ENCODE assay signal across 2 cellular contexts in genomic region chr20:44392776-44393607, GRCh38.
TF ChIP-seq lines count a peak whose summit lies in the region.

No MANE protein-coding gene starts in this region.

TF ChIP-seq in K562, 482 proteins besides CTCF, POLR2A, EP300 and RAD21:
- TF ChIP-seq ZNF277 (CRISPR knock-in tag; IDR thresholded peaks at IDR 0.05; ENCODE audit: borderline replicate concordance) (no peak), JUNB (CRISPR knock-in tag; conservative IDR thresholded peaks at IDR 0.05) (no peak), HDAC1 (IDR thresholded peaks at IDR 0.05) (no peak), HMBOX1 (IDR thresholded peaks at IDR 0.05) (no peak), ZBTB43 (CRISPR knock-in tag; IDR thresholded peaks at IDR 0.05) (no peak), ZNF75A (CRISPR knock-in tag; IDR thresholded peaks at IDR 0.05) (no peak)

TF ChIP-seq in HepG2, 621 proteins besides CTCF, POLR2A, EP300 and RAD21 (continues in another document):
- peak; percentile 84 for TF ChIP-seq BORCS8-MEF2B (CRISPR knock-in tag; IDR thresholded peaks at IDR 0.05)
- no peak for TF ChIP-seq NFYC (CRISPR knock-in tag; IDR thresholded peaks at IDR 0.05)
- TF ChIP-seq HNRNPL (IDR thresholded peaks at IDR 0.05; ENCODE audit: low read depth, low read length): 0 out of 2 replicates have a peak, but pooled peaks have one; percentile 55
- no peak for TF ChIP-seq PAWR (CRISPR knock-in tag; IDR thresholded peaks at IDR 0.05; ENCODE audit: borderline replicate concordance)
- TF ChIP-seq ZNF354B (CRISPR knock-in tag; IDR thresholded peaks at IDR 0.05): peak; percentile 90; the same call in 1 of the 2 replicates
- TF ChIP-seq, protein P1, sequence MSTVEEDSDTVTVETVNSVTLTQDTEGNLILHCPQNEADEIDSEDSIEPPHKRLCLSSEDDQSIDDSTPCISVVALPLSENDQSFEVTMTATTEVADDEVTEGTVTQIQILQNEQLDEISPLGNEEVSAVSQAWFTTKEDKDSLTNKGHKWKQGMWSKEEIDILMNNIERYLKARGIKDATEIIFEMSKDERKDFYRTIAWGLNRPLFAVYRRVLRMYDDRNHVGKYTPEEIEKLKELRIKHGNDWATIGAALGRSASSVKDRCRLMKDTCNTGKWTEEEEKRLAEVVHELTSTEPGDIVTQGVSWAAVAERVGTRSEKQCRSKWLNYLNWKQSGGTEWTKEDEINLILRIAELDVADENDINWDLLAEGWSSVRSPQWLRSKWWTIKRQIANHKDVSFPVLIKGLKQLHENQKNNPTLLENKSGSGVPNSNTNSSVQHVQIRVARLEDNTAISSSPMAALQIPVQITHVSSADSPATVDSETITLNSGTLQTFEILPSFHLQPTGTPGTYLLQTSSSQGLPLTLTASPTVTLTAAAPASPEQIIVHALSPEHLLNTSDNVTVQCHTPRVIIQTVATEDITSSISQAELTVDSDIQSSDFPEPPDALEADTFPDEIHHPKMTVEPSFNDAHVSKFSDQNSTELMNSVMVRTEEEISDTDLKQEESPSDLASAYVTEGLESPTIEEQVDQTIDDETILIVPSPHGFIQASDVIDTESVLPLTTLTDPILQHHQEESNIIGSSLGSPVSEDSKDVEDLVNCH (CRISPR knock-in tag; IDR thresholded peaks at IDR 0.05): no peak
- peak; percentile 85; the same call in 1 of the 2 replicates for TF ChIP-seq FOXJ3 (CRISPR knock-in tag; IDR thresholded peaks at IDR 0.05; ENCODE audit: borderline replicate concordance)
- 0 out of 2 replicates have a peak, but pooled peaks have one; percentile 53 for TF ChIP-seq ZSCAN5A (CRISPR knock-in tag; IDR thresholded peaks at IDR 0.05; ENCODE audit: borderline replicate concordance)
- TF ChIP-seq, protein P2, sequence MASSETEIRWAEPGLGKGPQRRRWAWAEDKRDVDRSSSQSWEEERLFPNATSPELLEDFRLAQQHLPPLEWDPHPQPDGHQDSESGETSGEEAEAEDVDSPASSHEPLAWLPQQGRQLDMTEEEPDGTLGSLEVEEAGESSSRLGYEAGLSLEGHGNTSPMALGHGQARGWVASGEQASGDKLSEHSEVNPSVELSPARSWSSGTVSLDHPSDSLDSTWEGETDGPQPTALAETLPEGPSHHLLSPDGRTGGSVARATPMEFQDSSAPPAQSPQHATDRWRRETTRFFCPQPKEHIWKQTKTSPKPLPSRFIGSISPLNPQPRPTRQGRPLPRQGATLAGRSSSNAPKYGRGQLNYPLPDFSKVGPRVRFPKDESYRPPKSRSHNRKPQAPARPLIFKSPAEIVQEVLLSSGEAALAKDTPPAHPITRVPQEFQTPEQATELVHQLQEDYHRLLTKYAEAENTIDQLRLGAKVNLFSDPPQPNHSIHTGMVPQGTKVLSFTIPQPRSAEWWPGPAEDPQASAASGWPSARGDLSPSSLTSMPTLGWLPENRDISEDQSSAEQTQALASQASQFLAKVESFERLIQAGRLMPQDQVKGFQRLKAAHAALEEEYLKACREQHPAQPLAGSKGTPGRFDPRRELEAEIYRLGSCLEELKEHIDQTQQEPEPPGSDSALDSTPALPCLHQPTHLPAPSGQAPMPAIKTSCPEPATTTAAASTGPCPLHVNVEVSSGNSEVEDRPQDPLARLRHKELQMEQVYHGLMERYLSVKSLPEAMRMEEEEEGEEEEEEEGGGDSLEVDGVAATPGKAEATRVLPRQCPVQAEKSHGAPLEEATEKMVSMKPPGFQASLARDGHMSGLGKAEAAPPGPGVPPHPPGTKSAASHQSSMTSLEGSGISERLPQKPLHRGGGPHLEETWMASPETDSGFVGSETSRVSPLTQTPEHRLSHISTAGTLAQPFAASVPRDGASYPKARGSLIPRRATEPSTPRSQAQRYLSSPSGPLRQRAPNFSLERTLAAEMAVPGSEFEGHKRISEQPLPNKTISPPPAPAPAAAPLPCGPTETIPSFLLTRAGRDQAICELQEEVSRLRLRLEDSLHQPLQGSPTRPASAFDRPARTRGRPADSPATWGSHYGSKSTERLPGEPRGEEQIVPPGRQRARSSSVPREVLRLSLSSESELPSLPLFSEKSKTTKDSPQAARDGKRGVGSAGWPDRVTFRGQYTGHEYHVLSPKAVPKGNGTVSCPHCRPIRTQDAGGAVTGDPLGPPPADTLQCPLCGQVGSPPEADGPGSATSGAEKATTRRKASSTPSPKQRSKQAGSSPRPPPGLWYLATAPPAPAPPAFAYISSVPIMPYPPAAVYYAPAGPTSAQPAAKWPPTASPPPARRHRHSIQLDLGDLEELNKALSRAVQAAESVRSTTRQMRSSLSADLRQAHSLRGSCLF (CRISPR knock-in tag; IDR thresholded peaks at IDR 0.05; ENCODE audit: borderline replicate concordance): no peak
- peak; percentile 87 for TF ChIP-seq CBX1 (IDR thresholded peaks at IDR 0.05; ENCODE audit: low read depth)
- TF ChIP-seq, protein P3, sequence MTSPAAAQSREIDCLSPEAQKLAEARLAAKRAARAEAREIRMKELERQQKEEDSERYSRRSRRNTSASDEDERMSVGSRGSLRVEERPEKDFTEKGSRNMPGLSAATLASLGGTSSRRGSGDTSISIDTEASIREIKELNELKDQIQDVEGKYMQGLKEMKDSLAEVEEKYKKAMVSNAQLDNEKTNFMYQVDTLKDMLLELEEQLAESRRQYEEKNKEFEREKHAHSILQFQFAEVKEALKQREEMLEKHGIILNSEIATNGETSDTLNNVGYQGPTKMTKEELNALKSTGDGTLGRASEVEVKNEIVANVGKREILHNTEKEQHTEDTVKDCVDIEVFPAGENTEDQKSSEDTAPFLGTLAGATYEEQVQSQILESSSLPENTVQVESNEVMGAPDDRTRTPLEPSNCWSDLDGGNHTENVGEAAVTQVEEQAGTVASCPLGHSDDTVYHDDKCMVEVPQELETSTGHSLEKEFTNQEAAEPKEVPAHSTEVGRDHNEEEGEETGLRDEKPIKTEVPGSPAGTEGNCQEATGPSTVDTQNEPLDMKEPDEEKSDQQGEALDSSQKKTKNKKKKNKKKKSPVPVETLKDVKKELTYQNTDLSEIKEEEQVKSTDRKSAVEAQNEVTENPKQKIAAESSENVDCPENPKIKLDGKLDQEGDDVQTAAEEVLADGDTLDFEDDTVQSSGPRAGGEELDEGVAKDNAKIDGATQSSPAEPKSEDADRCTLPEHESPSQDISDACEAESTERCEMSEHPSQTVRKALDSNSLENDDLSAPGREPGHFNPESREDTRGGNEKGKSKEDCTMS (CRISPR knock-in tag; conservative IDR thresholded peaks at IDR 0.05): peak; percentile 22; the same call in 1 of the 2 replicates
- no peak for TF ChIP-seq ELK4 (CRISPR knock-in tag; IDR thresholded peaks at IDR 0.05; ENCODE audit: borderline replicate concordance)
- TF ChIP-seq MXI1 (IDR thresholded peaks at IDR 0.05; ENCODE audit: borderline replicate concordance, low read depth, low read length): peak; percentile 17; the same call in 1 of the 3 replicates
- no peak for TF ChIP-seq BCLAF1 (IDR thresholded peaks at IDR 0.05)
- TF ChIP-seq IRX3 (CRISPR knock-in tag; IDR thresholded peaks at IDR 0.05; ENCODE audit: borderline replicate concordance, low read depth): no peak
- TF ChIP-seq STAT5B (CRISPR knock-in tag; IDR thresholded peaks at IDR 0.05): no peak
- TF ChIP-seq, protein P4, sequence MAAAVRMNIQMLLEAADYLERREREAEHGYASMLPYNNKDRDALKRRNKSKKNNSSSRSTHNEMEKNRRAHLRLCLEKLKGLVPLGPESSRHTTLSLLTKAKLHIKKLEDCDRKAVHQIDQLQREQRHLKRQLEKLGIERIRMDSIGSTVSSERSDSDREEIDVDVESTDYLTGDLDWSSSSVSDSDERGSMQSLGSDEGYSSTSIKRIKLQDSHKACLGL (CRISPR knock-in tag; IDR thresholded peaks at IDR 0.05): peak; percentile 33; the same call in 1 of the 2 replicates
- TF ChIP-seq CHD4 (IDR thresholded peaks at IDR 0.05; ENCODE audit: borderline replicate concordance, low read length): no peak; the same call in 1 of the 2 replicates
- TF ChIP-seq DR1 (CRISPR knock-in tag; IDR thresholded peaks at IDR 0.05): peak; percentile 25; the same call in 1 of the 2 replicates
- TF ChIP-seq ZNF879 (CRISPR knock-in tag; IDR thresholded peaks at IDR 0.05): no peak
- TF ChIP-seq, protein P5, sequence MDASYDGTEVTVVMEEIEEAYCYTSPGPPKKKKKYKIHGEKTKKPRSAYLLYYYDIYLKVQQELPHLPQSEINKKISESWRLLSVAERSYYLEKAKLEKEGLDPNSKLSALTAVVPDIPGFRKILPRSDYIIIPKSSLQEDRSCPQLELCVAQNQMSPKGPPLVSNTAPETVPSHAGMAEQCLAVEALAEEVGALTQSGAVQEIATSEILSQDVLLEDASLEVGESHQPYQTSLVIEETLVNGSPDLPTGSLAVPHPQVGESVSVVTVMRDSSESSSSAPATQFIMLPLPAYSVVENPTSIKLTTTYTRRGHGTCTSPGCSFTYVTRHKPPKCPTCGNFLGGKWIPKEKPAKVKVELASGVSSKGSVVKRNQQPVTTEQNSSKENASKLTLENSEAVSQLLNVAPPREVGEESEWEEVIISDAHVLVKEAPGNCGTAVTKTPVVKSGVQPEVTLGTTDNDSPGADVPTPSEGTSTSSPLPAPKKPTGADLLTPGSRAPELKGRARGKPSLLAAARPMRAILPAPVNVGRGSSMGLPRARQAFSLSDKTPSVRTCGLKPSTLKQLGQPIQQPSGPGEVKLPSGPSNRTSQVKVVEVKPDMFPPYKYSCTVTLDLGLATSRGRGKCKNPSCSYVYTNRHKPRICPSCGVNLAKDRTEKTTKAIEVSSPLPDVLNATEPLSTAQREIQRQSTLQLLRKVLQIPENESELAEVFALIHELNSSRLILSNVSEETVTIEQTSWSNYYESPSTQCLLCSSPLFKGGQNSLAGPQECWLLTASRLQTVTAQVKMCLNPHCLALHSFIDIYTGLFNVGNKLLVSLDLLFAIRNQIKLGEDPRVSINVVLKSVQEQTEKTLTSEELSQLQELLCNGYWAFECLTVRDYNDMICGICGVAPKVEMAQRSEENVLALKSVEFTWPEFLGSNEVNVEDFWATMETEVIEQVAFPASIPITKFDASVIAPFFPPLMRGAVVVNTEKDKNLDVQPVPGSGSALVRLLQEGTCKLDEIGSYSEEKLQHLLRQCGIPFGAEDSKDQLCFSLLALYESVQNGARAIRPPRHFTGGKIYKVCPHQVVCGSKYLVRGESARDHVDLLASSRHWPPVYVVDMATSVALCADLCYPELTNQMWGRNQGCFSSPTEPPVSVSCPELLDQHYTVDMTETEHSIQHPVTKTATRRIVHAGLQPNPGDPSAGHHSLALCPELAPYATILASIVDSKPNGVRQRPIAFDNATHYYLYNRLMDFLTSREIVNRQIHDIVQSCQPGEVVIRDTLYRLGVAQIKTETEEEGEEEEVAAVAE (CRISPR knock-in tag; IDR thresholded peaks at IDR 0.05; ENCODE audit: borderline replicate concordance): no peak
- TF ChIP-seq RARG (CRISPR knock-in tag; IDR thresholded peaks at IDR 0.05; ENCODE audit: low read depth): no peak
- no peak for TF ChIP-seq ONECUT2 (CRISPR knock-in tag; IDR thresholded peaks at IDR 0.05)
- no peak for TF ChIP-seq ATF7 (IDR thresholded peaks at IDR 0.05)
- TF ChIP-seq ATF7 (CRISPR knock-in tag; IDR thresholded peaks at IDR 0.05): no peak
- TF ChIP-seq ZNF720 (CRISPR knock-in tag; IDR thresholded peaks at IDR 0.05): no peak
- TF ChIP-seq ZNF24 (IDR thresholded peaks at IDR 0.05): no peak
- no peak for TF ChIP-seq PCBP1 (IDR thresholded peaks at IDR 0.05; ENCODE audit: borderline replicate concordance, low read depth, low read length)
- TF ChIP-seq BRCA1 (CRISPR knock-in tag; IDR thresholded peaks at IDR 0.05): no peak
- no peak for TF ChIP-seq PREB (CRISPR knock-in tag; IDR thresholded peaks at IDR 0.05)
- peak; percentile 63; the same call in 1 of the 2 replicates for TF ChIP-seq RXRB (CRISPR knock-in tag; IDR thresholded peaks at IDR 0.05; ENCODE audit: borderline replicate concordance)
